In the genomic region with DNA sequence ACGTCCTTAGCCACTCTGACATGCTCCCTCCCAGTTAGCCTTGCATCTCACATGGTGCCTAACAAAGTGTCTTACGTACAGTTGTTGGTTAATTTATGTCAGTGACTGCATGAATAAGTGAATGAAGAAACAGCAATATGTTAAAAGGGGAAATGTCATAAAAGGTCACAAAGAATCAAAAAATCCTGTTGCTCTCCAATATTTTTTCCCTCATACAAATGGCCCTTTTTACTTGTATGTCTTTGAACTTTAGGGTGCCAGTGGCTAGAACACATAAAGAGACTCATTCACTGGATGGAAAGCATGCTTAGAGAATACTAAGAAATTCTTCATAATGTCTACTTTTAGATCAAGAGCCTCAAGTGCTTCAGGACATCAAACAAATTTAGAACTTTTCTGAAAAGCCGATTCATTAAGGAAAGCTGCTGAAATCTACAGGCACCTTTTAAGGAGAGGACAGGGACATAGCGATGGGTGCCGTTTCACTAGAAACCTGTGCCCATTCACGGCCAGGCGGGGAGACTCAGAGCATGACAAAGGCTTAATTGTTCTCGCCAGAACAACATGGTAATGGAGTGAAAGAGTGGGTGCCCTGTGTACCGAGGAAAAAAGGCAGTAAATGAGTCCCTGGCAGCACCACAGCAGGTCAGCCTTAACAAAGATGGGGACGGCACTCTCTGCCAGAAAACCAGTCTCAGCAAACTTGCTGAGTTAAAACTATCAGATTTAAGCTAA, we compare ENCODE assay signal across 13 cellular contexts.
DNase-seq lines count a peak whose midpoint lies in the region; ATAC-seq, FAIRE-seq and TF ChIP-seq lines count a peak whose summit lies in the region.
"Had no signal": no experiment of that assay in that cellular context is flagged by ENCODE, and none has a peak within 500 bp of the region (broad histone marks: within the 10 kb centered on the region; RNA-seq: fewer than 3 reads in every experiment).

No MANE protein-coding gene starts in this region.

- H3K27me3 ChIP-seq in dorsolateral prefrontal cortex (no peaks in the 10 kb centered on the region), small intestine (ENCODE audit: control insufficient read depth in 2 of 2, insufficient read depth in 2 of 2, low read length in 2 of 2) (no peaks in the 10 kb centered on the region)
- H3K27me3 ChIP-seq: vagina had no signal

- intact Hi-C loops in dorsolateral prefrontal cortex (cut with DNase I), result loop anchor here (2.0 to 10.0 kb wide), 3 partner anchors 54 to 73 kb away; a partner anchor contains a TSS

- no peak for FAIRE-seq in small intestine (lab: Jason Lieb, UNC)

- ATAC-seq in GM21737 (IDR thresholded peaks at IDR 0.05; ENCODE audit: unreplicated experiment), result no peak
- ATAC-seq: T-helper 17 cell had no signal

- DNase-seq in RPMI7951 (ENCODE audit: low read depth), result peak; percentile 49
- DNase-seq in dorsolateral prefrontal cortex, result peak; percentile 6 to 84 (median 72)
- DNase-seq in midbrain (lab: John Stamatoyannopoulos, UW), result peak; percentile 88
- peak; percentile 3 for DNase-seq in small intestine
- DNase-seq in NCI-H146 (lab: John Stamatoyannopoulos, UW), result no peak
- DNase-seq in NCI-H2171 (lab: John Stamatoyannopoulos, UW), result no peak
- DNase-seq: activated naive CD8-positive, alpha-beta T cell treated with anti-CD3 and anti-CD28 coated beads, Interleukin-2, amount 10 ng/mL, durations not matched to agents 7 days and 5 days; NCI-H1436; NCI-H774; stimulated activated CD4-positive, alpha-beta T cell treated with anti-CD3 and anti-CD28 coated beads, Interleukin-4, amount 100 ng/mL, for 24 hours; T-helper 17 cell had no signal

- no peaks in the 10 kb centered on the region for H3K36me3 ChIP-seq in small intestine (ENCODE audit: control insufficient read depth in 2 of 2, insufficient read depth in 2 of 2, low read length in 2 of 2)
- H3K36me3 ChIP-seq: vagina had no signal

- peak overlapping the region; percentile 51 to 98 (median 92) for H3K27ac ChIP-seq in dorsolateral prefrontal cortex
- no peak overlapping the region for H3K27ac ChIP-seq in small intestine (ENCODE audit: low read depth in 1 of 2, low read length in 1 of 2)
- H3K27ac ChIP-seq: vagina had no signal

- H3K4me3 ChIP-seq in dorsolateral prefrontal cortex, result peak overlapping the region in 45 of 59 donors; percentile 2 to 58 (median 31)
- no peak overlapping the region for H3K4me3 ChIP-seq in small intestine (ENCODE audit: low read depth in 1 of 2, low read length in 2 of 2)
- H3K4me3 ChIP-seq: vagina had no signal

- H3K9me3 ChIP-seq in small intestine (ENCODE audit: control insufficient read depth, low read depth), result no peaks in the 10 kb centered on the region
- H3K9me3 ChIP-seq: vagina had no signal

- WGBS in small intestine, 3 donors, result 37 to 73% (median 56%) methylated on average over 10 of the region's 10 CpGs

- no peaks in the 10 kb centered on the region for H3K4me1 ChIP-seq in small intestine (ENCODE audit: control insufficient read depth in 2 of 2, insufficient read depth in 1 of 2, low read depth in 1 of 2, low read length in 1 of 2)

- TF ChIP-seq CTCF in dorsolateral prefrontal cortex (IDR thresholded peaks at IDR 0.05 in 54 of 56, conservative IDR thresholded peaks at IDR 0.05 in 2 of 56; ENCODE audit: low read depth in 1 of 56, partially characterized antibody in 56 of 56), result peak in 8 of 56 donors; percentile 9 to 32 (median 18)

Comparison
In these comparisons a context has a peak if more than half of its experiments do, and no peak if none do; other contexts are left out.
1. DNase-seq: peak in RPMI7951 (single experiment), dorsolateral prefrontal cortex (10 of 10), midbrain (single experiment) and small intestine (single experiment); none in NCI-H146 (single experiment) and NCI-H2171 (single experiment).
2. H3K27ac ChIP-seq: peak in dorsolateral prefrontal cortex (59 of 59); none in small intestine (0 of 2).
3. H3K4me3 ChIP-seq: peak in dorsolateral prefrontal cortex (45 of 59); none in small intestine (0 of 2).